ENCODE assay signal across 8 cellular contexts in genomic region chr3:97764186-97765055, GRCh38. TPM values are rescaled to one million over a fixed set of nuclear protein-coding genes. Genes with fewer than 3 reads are reported as not detected.
DNase-seq lines count a peak whose midpoint lies in the region; ATAC-seq, FAIRE-seq and TF ChIP-seq lines count a peak whose summit lies in the region.

Gene ARL6 (plus strand): TSS chr3:97764758. CDS start chr3:97768108, 3,350 bp downstream.

- peak within 1 kb of the TSS; percentile 94 for H3K27ac Mint-ChIP-seq in type B pancreatic cell

- DNase-seq in GM12891 (ENCODE audit: insufficient read length, low spot score) (peak; percentile 59), NCI-H128 (lab: John Stamatoyannopoulos, UW; ENCODE audit: unreplicated experiment) (peak; percentile 81), SW 1271 (lab: John Stamatoyannopoulos, UW) (peak; percentile 91 to 96), adipocyte (ENCODE audit: low read depth) (peak; percentile 93), heart right ventricle (peak; percentile 79 to 84), pons (ENCODE audit: low spot score) (peak; percentile 86), type B pancreatic cell (ENCODE audit: extremely low spot score, unreplicated experiment) (peak; percentile 82)

- no peaks in the 10 kb centered on the region for H3K9me3 Mint-ChIP-seq in type B pancreatic cell

- H3K4me3 ChIP-seq in adipocyte (ENCODE audit: low read length) (peak within 1 kb of the TSS; percentile 100), heart right ventricle (peak within 1 kb of the TSS; percentile 75 to 91 (median 80))

- peaks cover under 1% of the 10 kb centered on the region for H3K36me3 Mint-ChIP-seq in type B pancreatic cell

- TF ChIP-seq CTCF in heart right ventricle (IDR thresholded peaks at IDR 0.05) = peak in 1 of 9 donors; percentile 14
- peak; percentile 15 for TF ChIP-seq CTCF in type B pancreatic cell (conservative IDR thresholded peaks at IDR 0.05)

- H3K27me3 Mint-ChIP-seq in type B pancreatic cell = no peaks in the 10 kb centered on the region

- peak; percentile 60; the same call in 1 of the 2 replicates for TF ChIP-seq POLR2A in GM12891 (IDR thresholded peaks at IDR 0.05; ENCODE audit: low read depth, low read length)

- H3K9me3 ChIP-seq in adipocyte (ENCODE audit: control insufficient read depth, low read length) = no peaks in the 10 kb centered on the region
- no peaks in the 10 kb centered on the region for H3K9me3 ChIP-seq in heart right ventricle

- no peaks in the 10 kb centered on the region for H3K36me3 ChIP-seq in adipocyte (ENCODE audit: control insufficient read depth, insufficient read depth, low read length, severe bottlenecking)
- peaks cover 0 to 17% (median 0%) of the 10 kb centered on the region in 9 donors for H3K36me3 ChIP-seq in heart right ventricle

- H3K27me3 ChIP-seq in adipocyte (replicated peaks; ENCODE audit: control insufficient read depth, insufficient read depth, low read length) (no peaks in the 10 kb centered on the region), heart right ventricle (no peaks in the 10 kb centered on the region)

- H3K9ac ChIP-seq in adipocyte (ENCODE audit: low read length) = peak within 1 kb of the TSS; percentile 86

- peak; percentile 97 for ATAC-seq in HG02763 (IDR thresholded peaks at IDR 0.05; ENCODE audit: unreplicated experiment)
- ATAC-seq in heart right ventricle = peak; percentile 94 to 99 (median 98)

- H3K4me3 Mint-ChIP-seq in type B pancreatic cell = peak within 1 kb of the TSS; percentile 99

- H3K4me1 ChIP-seq in adipocyte (ENCODE audit: control insufficient read depth, insufficient read depth, low read length) (peaks cover 11% of the 10 kb centered on the region), heart right ventricle (peaks cover 0 to 18% (median 13%) of the 10 kb centered on the region in 9 donors)

- intact Hi-C loops in heart right ventricle (cut with DNase I) = no loop called here

- FAIRE-seq in GM12891 (lab: Jason Lieb, UNC) = peak; percentile 97

- 0% methylated on average over 52 of the region's 52 CpGs for WGBS in heart right ventricle, 2 donors

- peaks cover 27% of the 10 kb centered on the region for H3K4me1 Mint-ChIP-seq in type B pancreatic cell (ENCODE audit: unreplicated experiment)

- H3K27ac ChIP-seq in heart right ventricle = peak within 1 kb of the TSS in 9 of 10 donors; percentile 18 to 80 (median 66)

TF ChIP-seq in GM12891, 5 proteins besides CTCF, POLR2A, EP300 and RAD21:
- TF ChIP-seq TAF1 (IDR thresholded peaks at IDR 0.05; ENCODE audit: low read depth, low read length) = peak; percentile 10; the same call in 1 of the 2 replicates
- no peak for TF ChIP-seq SPI1 (IDR thresholded peaks at IDR 0.05; ENCODE audit: low read depth, low read length)
- TF ChIP-seq PAX5 (IDR thresholded peaks at IDR 0.05; ENCODE audit: insufficient read depth, low read length, severe bottlenecking) = no peak
- TF ChIP-seq POLR2AphosphoS5 (IDR thresholded peaks at IDR 0.05; ENCODE audit: low read depth, low read length) = peak; percentile 81
- no peak for TF ChIP-seq POU2F2 (IDR thresholded peaks at IDR 0.05; ENCODE audit: low read depth, low read length)

RNA-seq across cellular contexts. Expression of gene ARL6, which starts in this region (rescaled TPM):
- polyA plus RNA-seq in GM12891 (2012; ENCODE audit: low read depth, missing spikeins) = 1.9 TPM
- total RNA-seq in heart right ventricle (1 to 10 TPM; 2.3 to 5.7 (median 4.3) TPM), type B pancreatic cell (ENCODE audit: low replicate concordance) (5.6 and 6.0 TPM in 2 replicates)
- 1 to 10 TPM; 2.2 to 2.3 TPM for polyA plus RNA-seq in heart right ventricle

Comparison
In these comparisons a context has a peak if more than half of its experiments do, and no peak if none do; other contexts are left out.
1. Peak in every context shown above with its lines: DNase-seq, ATAC-seq, H3K4me3 ChIP-seq and H3K27ac ChIP-seq.